ENCODE assay signal across 18 cellular contexts in the genomic region with DNA sequence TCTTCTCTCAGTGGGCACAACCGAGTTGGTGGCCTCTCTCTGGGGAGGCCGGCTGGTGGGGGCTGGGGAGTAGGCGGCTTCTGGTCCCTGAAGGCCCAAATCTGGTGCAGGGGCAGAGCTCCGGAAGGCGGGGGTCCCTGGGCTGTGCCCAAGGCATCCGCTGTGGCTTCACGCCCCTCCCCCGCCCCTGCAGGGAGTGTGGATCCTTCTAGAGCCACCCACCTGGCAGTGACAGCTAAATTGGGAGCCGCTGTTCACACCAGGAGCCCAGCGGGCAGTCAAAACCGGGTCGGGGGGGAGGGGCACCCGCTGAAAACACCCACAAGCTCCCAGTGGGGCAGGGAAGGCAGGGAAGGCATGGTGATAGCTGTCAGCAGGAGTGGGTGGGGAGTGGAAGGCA. TPM values are rescaled to one million over a fixed set of nuclear protein-coding genes. Genes with fewer than 3 reads are reported as not detected.
DNase-seq lines count a peak whose midpoint lies in the region; ATAC-seq and TF ChIP-seq lines count a peak whose summit lies in the region.
"Had no signal": no experiment of that assay in that cellular context is flagged by ENCODE, and none has a peak within 500 bp of the region (broad histone marks: within the 10 kb centered on the region; RNA-seq: fewer than 3 reads in every experiment).

No MANE protein-coding gene starts in this region.

- peak overlapping the region; percentile 38 for H3K18ac ChIP-seq in neuronal stem cell (ENCODE audit: low read length)

- ATAC-seq in GM21360 (IDR thresholded peaks at IDR 0.05; ENCODE audit: unreplicated experiment), result no peak
- ATAC-seq: CD8-positive, alpha-beta T cell; GM12878 had no signal

- H3K9ac ChIP-seq in BLaER1 treated with 17β-estradiol and CSF1 and Interleukin-3, amounts not matched to agents 10 nM and 100 nM, result peak overlapping the region in 5 of 11 experiments; percentile 35 to 68 (median 63); a peak in 9 of 22 replicates
- no peak overlapping the region for H3K9ac ChIP-seq in neuronal stem cell (ENCODE audit: low read depth, low read length, poor library complexity)

- peak overlapping the region; percentile 70 to 98 (median 87) for H3K4me2 ChIP-seq in BLaER1 treated with 17β-estradiol and CSF1 and Interleukin-3, amounts not matched to agents 10 nM and 100 nM
- H3K4me2 ChIP-seq in neuronal stem cell (ENCODE audit: insufficient read depth, low read length, poor library complexity, severe bottlenecking), result no peak overlapping the region

- WGBS in neuronal stem cell (ENCODE audit: extremely low coverage in 2 of 2, insufficient read length in 2 of 2, insufficient replicate concordance in 1 of 2), 2 donors, result no CpG with 5 or more reads among the region's 13 CpGs
- WGBS in ovary, 3 donors, result 78 to 87% (median 82%) methylated on average over 10 to 13 of the region's 13 CpGs

- no peak overlapping the region for H3K14ac ChIP-seq in neuronal stem cell (ENCODE audit: low read length)

- H3K4me1 ChIP-seq in BLaER1 treated with 17β-estradiol and CSF1 and Interleukin-3, amounts not matched to agents 10 nM and 100 nM, result peaks cover 45 to 89% (median 80%) of the 10 kb centered on the region in 10 experiments
- peaks cover 16 to 22% of the 10 kb centered on the region in 2 donors for H3K4me1 ChIP-seq in neuronal stem cell (ENCODE audit: control insufficient read depth in 2 of 2, insufficient read depth in 1 of 2, low read depth in 1 of 2, low read length in 2 of 2)
- peaks cover under 1% of the 10 kb centered on the region for H3K4me1 ChIP-seq in ovary (ENCODE audit: insufficient read depth)

- H3K36me3 ChIP-seq in BLaER1 treated with 17β-estradiol and CSF1 and Interleukin-3, amounts not matched to agents 10 nM and 100 nM, result no peaks in the 10 kb centered on the region
- H3K36me3 ChIP-seq in neuronal stem cell (replicated peaks in 1 of 2; ENCODE audit: control insufficient read depth in 2 of 2, insufficient read depth in 2 of 2, low read length in 2 of 2) (no peaks in the 10 kb centered on the region), ovary (no peaks in the 10 kb centered on the region)

- peak overlapping the region in 6 of 11 experiments; percentile 32 to 71 (median 56); a peak in 9 of 22 replicates for H3K27ac ChIP-seq in BLaER1 treated with 17β-estradiol and CSF1 and Interleukin-3, amounts not matched to agents 10 nM and 100 nM
- H3K27ac ChIP-seq in angular gyrus (ENCODE audit: low read depth, low read length) (peak overlapping the region; percentile 64), neuronal stem cell (replicated peaks; ENCODE audit: low read length) (no peak overlapping the region), temporal lobe (ENCODE audit: low read depth, low read length) (peak overlapping the region; percentile 36), ovary (no peak overlapping the region)
- H3K27ac ChIP-seq: C4-2B had no signal

- H4K20me1 ChIP-seq in BLaER1 treated with 17β-estradiol and CSF1 and Interleukin-3, amounts not matched to agents 10 nM and 100 nM, result peaks cover 0 to 2% (median 0%) of the 10 kb centered on the region in 11 experiments; a peak in 4 of 22 replicates

- H3K9me3 ChIP-seq in BLaER1 treated with 17β-estradiol and CSF1 and Interleukin-3, amounts not matched to agents 10 nM and 100 nM (replicated peaks in 1 of 11), result no peaks in the 10 kb centered on the region
- no peaks in the 10 kb centered on the region for H3K9me3 ChIP-seq in neuronal stem cell (replicated peaks in 1 of 2; ENCODE audit: control insufficient read depth in 2 of 2, insufficient read depth in 1 of 2, low read depth in 1 of 2, low read length in 2 of 2)
- no peaks in the 10 kb centered on the region for H3K9me3 ChIP-seq in ovary
- H3K9me3 ChIP-seq: Caco-2 had no signal

- no peak overlapping the region for H2AFZ ChIP-seq in neuronal stem cell (ENCODE audit: low read length)

- H2AK5ac ChIP-seq in neuronal stem cell (ENCODE audit: low read depth, low read length), result peak overlapping the region; percentile 75

- intact Hi-C loops in ovary (cut with DNase I), result no loop called here

- H4K91ac ChIP-seq in neuronal stem cell (ENCODE audit: low read depth, low read length, poor library complexity), result no peak overlapping the region

- peak overlapping the region; percentile 80 for H3K23ac ChIP-seq in neuronal stem cell (ENCODE audit: low read depth, low read length, poor library complexity)

- TF ChIP-seq POLR2A in ovary (IDR thresholded peaks at IDR 0.05), result no peak

- H2BK5ac ChIP-seq in neuronal stem cell (ENCODE audit: low read length), result no peak overlapping the region

- TF ChIP-seq EP300 in ovary (IDR thresholded peaks at IDR 0.05), result no peak

- H3K27me3 ChIP-seq in BLaER1 treated with 17β-estradiol and CSF1 and Interleukin-3, amounts not matched to agents 10 nM and 100 nM, result no peaks in the 10 kb centered on the region
- H3K27me3 ChIP-seq in neuronal stem cell (ENCODE audit: control insufficient read depth in 3 of 3, insufficient read depth in 3 of 3, low read depth in 1 of 3, low read length in 3 of 3) (no peaks in the 10 kb centered on the region), ovary (no peaks in the 10 kb centered on the region)

- H3K4ac ChIP-seq in neuronal stem cell (ENCODE audit: low read length), result no peak overlapping the region

- no peak overlapping the region for H2BK12ac ChIP-seq in neuronal stem cell (ENCODE audit: low read length)

- H2BK120ac ChIP-seq in neuronal stem cell (ENCODE audit: low read depth, low read length), result no peak overlapping the region

- H2BK15ac ChIP-seq in neuronal stem cell (ENCODE audit: low read length), result peak overlapping the region; percentile 58

- H3K79me1 ChIP-seq in neuronal stem cell (ENCODE audit: low read depth, low read length), result peaks cover 3% of the 10 kb centered on the region

- peak overlapping the region in 2 of 10 experiments; percentile 37 to 42; a peak in 3 of 20 replicates for H3K4me3 ChIP-seq in BLaER1 treated with 17β-estradiol and CSF1 and Interleukin-3, amounts not matched to agents 10 nM and 100 nM
- no peak overlapping the region for H3K4me3 ChIP-seq in neuronal stem cell (ENCODE audit: low read length in 2 of 2)
- H3K4me3 ChIP-seq in ovary, result no peak overlapping the region
- H3K4me3 ChIP-seq: GM12878 had no signal

- no peak for TF ChIP-seq CTCF in ovary (IDR thresholded peaks at IDR 0.05)

- H4K8ac ChIP-seq in neuronal stem cell (ENCODE audit: low read depth, low read length), result no peak overlapping the region

- DNase-seq in neuronal stem cell (ENCODE audit: low spot score) (no peak), ovary (no peak), mesenteric fat pad (ENCODE audit: low spot score) (no peak), OCI-M2 (lab: John Stamatoyannopoulos, UW; ENCODE audit: unreplicated experiment) (no peak)
- DNase-seq: 8988T; ACHN; Caco-2; Calu3; CD4-positive, alpha-beta T cell; DMS79 treated with DMSO at 0.1 percent for 48 hours; GDM1 had no signal

RNA-seq across cellular contexts. Expression of a gene that starts 4.6 kb away (rescaled TPM):
- 23.2 TPM for polyA plus RNA-seq in neuronal stem cell (2013, experiment 1 of 2)
- polyA plus RNA-seq in neuronal stem cell (2013, experiment 2 of 2), result 22.9 TPM
- total RNA-seq in temporal lobe (7.6 TPM), ovary (1 to 10 TPM in 4 of 7 donors, under 1 TPM in 3; 0.48 to 8.2 (median 2.2) TPM), mesenteric fat pad (0.55 TPM)
- 1 to 10 TPM in 1 of 2 donors, not detected in 1; 1.5 TPM for polyA plus RNA-seq in ovary

RNA-seq across cellular contexts. Expression of a gene that starts 47.2 kb away (rescaled TPM):
- polyA plus RNA-seq in neuronal stem cell (2013, experiment 1 of 2), result 26.0 TPM
- polyA plus RNA-seq in neuronal stem cell (2013, experiment 2 of 2), result 25.8 TPM
- total RNA-seq in temporal lobe (23.1 TPM), ovary (10 to 100 TPM; 36.4 to 69.5 (median 40.8) TPM), mesenteric fat pad (25.7 TPM)
- polyA plus RNA-seq in ovary, result 10 to 100 TPM in 1 of 2 donors, 1 to 10 TPM in 1; 1.9 to 64.7 TPM

Comparison
In these comparisons a context has a peak if more than half of its experiments do, and no peak if none do; other contexts are left out.
1. H3K27ac ChIP-seq: peak in BLaER1 treated with 17β-estradiol and CSF1 and Interleukin-3, amounts not matched to agents 10 nM and 100 nM (6 of 11), angular gyrus (single experiment) and temporal lobe (single experiment); none in neuronal stem cell (single experiment) and ovary (0 of 2).